8 cellular contexts compared by ENCODE assay signal in genomic region chr10:63133056-63133786, GRCh38. TPM values are rescaled to one million over a fixed set of nuclear protein-coding genes. Genes with fewer than 3 reads are reported as not detected.
DNase-seq lines count a peak whose midpoint lies in the region; ATAC-seq and TF ChIP-seq lines count a peak whose summit lies in the region.

Gene NRBF2 (plus strand): TSS chr10:63133328. CDS start chr10:63133471, 143 bp downstream.

- H3K27ac ChIP-seq in angular gyrus (ENCODE audit: low read depth, low read length) (peak within 1 kb of the TSS; percentile 63), right atrium auricular region (peak within 1 kb of the TSS; percentile 94 to 95), uterus (peak within 1 kb of the TSS; percentile 85 to 87)

- H3K4me1 Mint-ChIP-seq in T-helper 17 cell = peaks cover 19% of the 10 kb centered on the region

- peak; percentile 84 to 95 for TF ChIP-seq POLR2A in uterus (IDR thresholded peaks at IDR 0.05)

- H3K36me3 ChIP-seq in right atrium auricular region (no peaks in the 10 kb centered on the region), uterus (no peaks in the 10 kb centered on the region)

- ATAC-seq in GM18498 (IDR thresholded peaks at IDR 0.05; ENCODE audit: unreplicated experiment) (peak; percentile 97), HG02938 (IDR thresholded peaks at IDR 0.05; ENCODE audit: unreplicated experiment) (peak; percentile 97), T-helper 17 cell (peak; percentile 91)

- TF ChIP-seq CTCF in right atrium auricular region (IDR thresholded peaks at IDR 0.05) (peak in 1 of 2 donors; percentile 45), uterus (IDR thresholded peaks at IDR 0.05) (peak in 1 of 4 experiments; percentile 14)

- DNase-seq in NCI-H1694 treated with DMSO at 0.1 percent for 48 hours (lab: John Stamatoyannopoulos, UW) (peak; percentile 96), T-helper 17 cell (peak; percentile 93 to 96 (median 94)), right atrium auricular region (ENCODE audit: low spot score) (peak; percentile 98), pulmonary artery endothelial cell (ENCODE audit: low read depth, low spot score) (peak; percentile 93), uterus (peak; percentile 97)

- peaks cover 4% of the 10 kb centered on the region for H3K36me3 Mint-ChIP-seq in T-helper 17 cell (ENCODE audit: low read depth)

- H3K27me3 Mint-ChIP-seq in T-helper 17 cell = no peaks in the 10 kb centered on the region

- peak within 1 kb of the TSS; percentile 92 for H3K27ac Mint-ChIP-seq in T-helper 17 cell

- no peaks in the 10 kb centered on the region for H3K27me3 ChIP-seq in right atrium auricular region
- H3K27me3 ChIP-seq in uterus = no peaks in the 10 kb centered on the region

- H3K4me3 ChIP-seq in right atrium auricular region (peak within 1 kb of the TSS; percentile 75 to 95), uterus (peak within 1 kb of the TSS; percentile 88 to 93)

- intact Hi-C loops in uterus (cut with DNase I; ENCODE audit: low total_unique reads) = no loop called here

- H3K9me3 ChIP-seq in T-helper 17 cell (ENCODE audit: control insufficient read depth, low read length, poor library complexity, severe bottlenecking) (no peaks in the 10 kb centered on the region), right atrium auricular region (no peaks in the 10 kb centered on the region), uterus (no peaks in the 10 kb centered on the region)

- H3K4me1 ChIP-seq in right atrium auricular region (peaks cover 0 to 37% of the 10 kb centered on the region in 2 donors), uterus (peaks cover 0 to 11% of the 10 kb centered on the region in 2 donors)

- H3K4me3 Mint-ChIP-seq in T-helper 17 cell = peak within 1 kb of the TSS; percentile 92

RNA-seq across cellular contexts. Expression of gene NRBF2, which starts in this region (rescaled TPM):
- total RNA-seq in T-helper 17 cell (10 to 100 TPM; 22.2 to 30.7 TPM), right atrium auricular region (10 to 100 TPM in 1 of 2 donors, 1 to 10 TPM in 1; 7.8 to 10.6 TPM), pulmonary artery endothelial cell (18.0 and 18.5 TPM in 2 replicates), uterus (10 to 100 TPM in 3 of 4 donors, 1 to 10 TPM in 1; 4.1 to 20.7 (median 17.0) TPM)

Comparison
In these comparisons a context has a peak if more than half of its experiments do, and no peak if none do; other contexts are left out.
1. Peak in every context shown above with its lines: DNase-seq, ATAC-seq, H3K4me3 ChIP-seq and H3K27ac ChIP-seq.